In genomic region chr7:143380264-143380645, GRCh38 we compare ENCODE assay signal across 8 cellular contexts.
A peak's percentile ranks its signal among the peaks of the same experiment; 100 is the strongest.
DNase-seq lines count a peak whose midpoint lies in the region; ATAC-seq lines count a peak whose summit lies in the region.

No MANE protein-coding gene starts in this region.

- no peaks in the 10 kb centered on the region for H3K36me3 Mint-ChIP-seq in memory B cell

- peaks cover 17% of the 10 kb centered on the region for H3K4me1 Mint-ChIP-seq in memory B cell

- peaks cover 46 to 83% (median 71%) of the 10 kb centered on the region in 10 experiments for H3K4me1 ChIP-seq in BLaER1 treated with 17β-estradiol and CSF1 and Interleukin-3, amounts not matched to agents 10 nM and 100 nM

- peak overlapping the region; percentile 88 to 99 (median 95) for H3K27ac ChIP-seq in BLaER1 treated with 17β-estradiol and CSF1 and Interleukin-3, amounts not matched to agents 10 nM and 100 nM

- H3K4me3 Mint-ChIP-seq in memory B cell, result peak overlapping the region; percentile 85

- peaks cover 18 to 38% (median 30%) of the 10 kb centered on the region in 11 experiments; a peak in 21 of 22 replicates for H4K20me1 ChIP-seq in BLaER1 treated with 17β-estradiol and CSF1 and Interleukin-3, amounts not matched to agents 10 nM and 100 nM

- peak overlapping the region; percentile 83 for H3K27ac Mint-ChIP-seq in memory B cell

- no peaks in the 10 kb centered on the region for H3K27me3 Mint-ChIP-seq in memory B cell

- H3K27me3 ChIP-seq in BLaER1 treated with 17β-estradiol and CSF1 and Interleukin-3, amounts not matched to agents 10 nM and 100 nM, result no peaks in the 10 kb centered on the region

- H3K4me2 ChIP-seq in BLaER1 treated with 17β-estradiol and CSF1 and Interleukin-3, amounts not matched to agents 10 nM and 100 nM, result peak overlapping the region; percentile 75 to 97 (median 95)

- no peaks in the 10 kb centered on the region for H3K9me3 Mint-ChIP-seq in memory B cell

- H3K4me3 ChIP-seq in BLaER1 treated with 17β-estradiol and CSF1 and Interleukin-3, amounts not matched to agents 10 nM and 100 nM, result peak overlapping the region; percentile 86 to 100 (median 97)

- 0 out of 22 replicates have a peak, but pooled peaks cover 0 to 7% (median 0%) of the 10 kb centered on the region in 11 experiments for H3K9me3 ChIP-seq in BLaER1 treated with 17β-estradiol and CSF1 and Interleukin-3, amounts not matched to agents 10 nM and 100 nM (replicated peaks in 1 of 11)

- peaks cover 0 to 38% (median 27%) of the 10 kb centered on the region in 11 experiments; a peak in 19 of 22 replicates for H3K36me3 ChIP-seq in BLaER1 treated with 17β-estradiol and CSF1 and Interleukin-3, amounts not matched to agents 10 nM and 100 nM

- peak; percentile 60 for ATAC-seq in HG03439 (IDR thresholded peaks at IDR 0.05; ENCODE audit: unreplicated experiment)
- peak; percentile 65 for ATAC-seq in memory B cell (ENCODE audit: low read depth)

- DNase-seq in GM19240 (ENCODE audit: insufficient read length, low spot score) (peak; percentile 83), NCI-H748 (lab: John Stamatoyannopoulos, UW; ENCODE audit: unreplicated experiment) (peak; percentile 76), memory B cell (ENCODE audit: low spot score in 2 of 2) (peak; percentile 90 to 95)
- DNase-seq in activated CD8-positive, alpha-beta memory T cell treated with anti-CD3 and anti-CD28 coated beads for 1 hour (ENCODE audit: extremely low read depth in 1 of 2, low read depth in 1 of 2), result peak; percentile 69 to 81
- peak; percentile 75 for DNase-seq in effector CD8-positive, alpha-beta T cell (lab: John Stamatoyannopoulos, UW)
- peak; percentile 73 to 85 (median 74) for DNase-seq in stimulated activated CD4-positive, alpha-beta T cell treated with anti-CD3 and anti-CD28 coated beads, TNF-alpha, amount 100 ng/mL, for 48 hours (ENCODE audit: low read depth in 3 of 3)

- H3K9ac ChIP-seq in BLaER1 treated with 17β-estradiol and CSF1 and Interleukin-3, amounts not matched to agents 10 nM and 100 nM, result peak overlapping the region; percentile 85 to 100 (median 96)

Comparison
In these comparisons a context has a peak if more than half of its experiments do, and no peak if none do; other contexts are left out.
1. Peak in every context shown above with its lines: DNase-seq, ATAC-seq, H3K4me3 ChIP-seq and H3K27ac ChIP-seq.